8 cellular contexts compared by ENCODE assay signal in genomic region chr11:73306977-73307322, GRCh38. TPM values are rescaled to one million over a fixed set of nuclear protein-coding genes. Genes with fewer than 3 reads are reported as not detected.
DNase-seq lines count a peak whose midpoint lies in the region; ATAC-seq, FAIRE-seq and TF ChIP-seq lines count a peak whose summit lies in the region.

No MANE protein-coding gene starts in this region.

- ATAC-seq in gastroesophageal sphincter, result no peak

- no peak for TF ChIP-seq POLR2A in gastroesophageal sphincter (IDR thresholded peaks at IDR 0.05)

- FAIRE-seq in urothelium cell line (lab: Jason Lieb, UNC), result no peak

- H3K36me3 ChIP-seq in HAP-1 (replicated peaks) (peaks cover 9% of the 10 kb centered on the region), gastroesophageal sphincter (peaks cover 0 to 8% of the 10 kb centered on the region in 2 donors), skeletal muscle satellite cell (ENCODE audit: insufficient read depth, low read length) (peaks cover 19% of the 10 kb centered on the region)

- WGBS in gastroesophageal sphincter (ENCODE audit: low coverage in 1 of 2), 2 donors, result 7 to 9% methylated on average over 11 to 17 of the region's 18 CpGs

- no peak for TF ChIP-seq CTCF in VCaP (conservative IDR thresholded peaks at IDR 0.05)
- no peak for TF ChIP-seq CTCF in gastroesophageal sphincter (IDR thresholded peaks at IDR 0.05)

- H3K9me3 ChIP-seq in HAP-1 (no peaks in the 10 kb centered on the region), gastroesophageal sphincter (no peaks in the 10 kb centered on the region), skeletal muscle satellite cell (replicated peaks; ENCODE audit: low read length) (no peaks in the 10 kb centered on the region)

- H3K4me3 ChIP-seq in HAP-1, result peak overlapping the region; percentile 2; the same call in 1 of the 2 replicates
- peak overlapping the region in 1 of 2 donors; percentile 89 for H3K4me3 ChIP-seq in gastroesophageal sphincter
- peak overlapping the region; percentile 77 for H3K4me3 ChIP-seq in skeletal muscle satellite cell (ENCODE audit: low read length)

- H3K9ac ChIP-seq in skeletal muscle satellite cell (ENCODE audit: low read depth, low read length), result peak overlapping the region; percentile 53

- H3K4me1 ChIP-seq in HAP-1 (peaks cover 16% of the 10 kb centered on the region), gastroesophageal sphincter (peaks cover 0 to 50% (median 13%) of the 10 kb centered on the region in 3 donors), skeletal muscle satellite cell (ENCODE audit: control insufficient read depth, insufficient read depth, low read length) (peaks cover 34% of the 10 kb centered on the region)

- DNase-seq in HAP-1 (ENCODE audit: low spot score in 2 of 2), result no peak
- no peak for DNase-seq in SKM-1 treated with dmso at 0.1 percent for 144 hours (lab: John Stamatoyannopoulos, UW; ENCODE audit: unreplicated experiment)
- no peak for DNase-seq in SK-N-DZ (ENCODE audit: low spot score)
- DNase-seq in occipital lobe (lab: John Stamatoyannopoulos, UW), result no peak
- no peak for DNase-seq in urothelium cell line (ENCODE audit: low spot score)

- in situ Hi-C loops in HAP-1 (cut with MboI; ENCODE audit: low sequenced_read_pairs), result no loop called here

- TF ChIP-seq EP300 in gastroesophageal sphincter (IDR thresholded peaks at IDR 0.05), result no peak

- H3K4me2 ChIP-seq in skeletal muscle satellite cell (ENCODE audit: low read length), result peak overlapping the region; percentile 99

- H3K27ac ChIP-seq in VCaP (peak overlapping the region; percentile 92), gastroesophageal sphincter (peak overlapping the region; percentile 44 to 99 (median 98))

- H3K27me3 ChIP-seq in HAP-1 (ENCODE audit: low read depth), result no peaks in the 10 kb centered on the region
- no peaks in the 10 kb centered on the region for H3K27me3 ChIP-seq in gastroesophageal sphincter
- H3K27me3 ChIP-seq in skeletal muscle satellite cell (ENCODE audit: control insufficient read depth, insufficient read depth, low read length), result peaks cover 6% of the 10 kb centered on the region

RNA-seq across cellular contexts. Expression of gene ARHGEF17, which starts 1.1 kb away (rescaled TPM):
- total RNA-seq in gastroesophageal sphincter, result 100 to 1,000 TPM in 1 of 4 donors, 10 to 100 TPM in 3; 52.5 to 169 (median 84.4) TPM
- 9.4 and 11.2 TPM in 2 replicates for total RNA-seq in skeletal muscle satellite cell (2012; rRNA removed)
- 10.9 and 15.1 TPM in 2 replicates for polyA plus RNA-seq in SK-N-DZ (2014; cell fraction: cytosol; rRNA removed)
- polyA plus RNA-seq in SK-N-DZ (2014; cell fraction: nucleus; rRNA removed), result 97.3 and 116 TPM in 2 replicates
- total RNA-seq in occipital lobe, result 19.2 TPM

RNA-seq across cellular contexts. Expression of gene P2RY6, which starts 34.8 kb away (rescaled TPM):
- total RNA-seq in gastroesophageal sphincter, result 1 to 10 TPM; 1.8 to 2.8 (median 2.3) TPM
- total RNA-seq in skeletal muscle satellite cell (2012; rRNA removed), result 0.25 TPM in 1 of 2 replicates, not detected in the other
- polyA plus RNA-seq in SK-N-DZ (2014; cell fraction: cytosol; rRNA removed), result 0.16 and 2.5 TPM in 2 replicates
- polyA plus RNA-seq in SK-N-DZ (2014; cell fraction: nucleus; rRNA removed), result 0.25 TPM in 1 of 2 replicates, not detected in the other
- total RNA-seq in occipital lobe, result not detected
